Comparison of ENCODE assay signal across 26 cellular contexts in the genomic region with DNA sequence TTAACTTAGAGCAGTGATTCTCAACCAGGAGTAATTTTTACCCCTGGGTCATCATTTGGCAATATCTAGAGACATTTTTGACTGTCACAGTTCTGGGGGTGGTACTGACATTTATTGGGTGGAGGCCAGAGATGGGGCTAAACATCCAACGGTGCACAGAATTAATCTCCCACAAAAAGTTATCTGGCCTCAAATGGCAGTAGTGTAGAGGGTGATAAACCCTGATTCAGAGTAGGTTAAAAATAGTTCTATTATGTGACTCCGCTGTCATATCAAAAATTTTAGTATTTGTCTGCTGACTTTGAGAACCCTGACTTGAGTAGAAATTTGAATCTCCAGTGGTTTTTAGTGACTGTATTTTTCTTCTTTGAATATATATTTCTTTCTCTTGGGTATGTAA.
"Had no signal": no experiment of that assay in that cellular context is flagged by ENCODE, and none has a peak within 500 bp of the region (broad histone marks: within the 10 kb centered on the region; RNA-seq: fewer than 3 reads in every experiment).

No MANE protein-coding gene starts in this region.

- H3K27ac Mint-ChIP-seq: endodermal cell; memory B cell; natural killer cell; stimulated activated naive CD8-positive, alpha-beta T cell treated with anti-CD3 and anti-CD28 coated beads, Interleukin-15, amount 100 ng/mL, for 72 hours; type B pancreatic cell had no signal

- H3K27me3 Mint-ChIP-seq: memory B cell; stimulated activated naive CD8-positive, alpha-beta T cell treated with anti-CD3 and anti-CD28 coated beads, Interleukin-15, amount 100 ng/mL, for 72 hours; type B pancreatic cell had no signal

- H3K27ac ChIP-seq: epithelial cell of prostate, esophagus muscularis mucosa, foreskin keratinocyte, gastroesophageal sphincter, hepatocyte, ovary, psoas muscle, right lobe of liver, testis, tibial artery had no signal

- H3K4me3 ChIP-seq: esophagus muscularis mucosa, gastroesophageal sphincter, heart left ventricle, hepatocyte, lung, ovary, psoas muscle, right lobe of liver, testis, tibial artery had no signal

- ATAC-seq: foreskin keratinocyte; gastroesophageal sphincter; left colon; natural killer cell; psoas muscle; right lobe of liver; stimulated activated naive CD8-positive, alpha-beta T cell treated with anti-CD3 and anti-CD28 coated beads, Interleukin-15, amount 100 ng/mL, for 72 hours had no signal

- H3K27me3 ChIP-seq: esophagus muscularis mucosa, foreskin keratinocyte, gastroesophageal sphincter, heart left ventricle, hepatocyte, ovary, right lobe of liver, testis, tibial artery had no signal

- H3K4me3 Mint-ChIP-seq: endodermal cell; memory B cell; natural killer cell; stimulated activated naive CD8-positive, alpha-beta T cell treated with anti-CD3 and anti-CD28 coated beads, Interleukin-15, amount 100 ng/mL, for 72 hours; type B pancreatic cell had no signal

- H3K4me1 ChIP-seq: foreskin keratinocyte, psoas muscle, right lobe of liver, testis, tibial artery had no signal

- H3K4me1 Mint-ChIP-seq: endodermal cell; memory B cell; natural killer cell; stimulated activated naive CD8-positive, alpha-beta T cell treated with anti-CD3 and anti-CD28 coated beads, Interleukin-15, amount 100 ng/mL, for 72 hours had no signal

- H3K9me3 Mint-ChIP-seq: endodermal cell; natural killer cell; stimulated activated naive CD8-positive, alpha-beta T cell treated with anti-CD3 and anti-CD28 coated beads, Interleukin-15, amount 100 ng/mL, for 72 hours; type B pancreatic cell had no signal

- DNase-seq: effector CD8-positive, alpha-beta T cell; endodermal cell; foreskin keratinocyte; heart left ventricle; left colon; natural killer cell; occipital lobe; ovary; psoas muscle; right lobe of liver; small intestine; stimulated activated CD4-positive, alpha-beta T cell treated with anti-CD3 and anti-CD28 coated beads, Interleukin-12 subunit alpha, Interleukin-12 subunit beta, amount 100 ng/mL, for 4 hours; stimulated activated CD4-positive, alpha-beta T cell treated with anti-CD3 and anti-CD28 coated beads, Interleukin-1b, Interleukin-23, amount 100 ng/mL, for 48 hours; stimulated activated CD4-positive, alpha-beta T cell treated with anti-CD3 and anti-CD28 coated beads, Interleukin-4, amount 100 ng/mL, for 1 hour; stimulated activated CD8-positive, alpha-beta memory T cell treated with anti-CD3 and anti-CD28 coated beads, Interleukin-4, amount 100 ng/mL, for 48 hours; stimulated activated naive CD4-positive, alpha-beta T cell; stimulated activated naive CD8-positive, alpha-beta T cell treated with anti-CD3 and anti-CD28 coated beads, Interleukin-15, amount 100 ng/mL, for 72 hours; testis; tibial artery had no signal

- H3K9me3 ChIP-seq: esophagus muscularis mucosa, gastroesophageal sphincter, heart left ventricle, ovary, psoas muscle, right lobe of liver, testis, tibial artery had no signal
